ENCODE assay signal across 24 cellular contexts in the genomic region with DNA sequence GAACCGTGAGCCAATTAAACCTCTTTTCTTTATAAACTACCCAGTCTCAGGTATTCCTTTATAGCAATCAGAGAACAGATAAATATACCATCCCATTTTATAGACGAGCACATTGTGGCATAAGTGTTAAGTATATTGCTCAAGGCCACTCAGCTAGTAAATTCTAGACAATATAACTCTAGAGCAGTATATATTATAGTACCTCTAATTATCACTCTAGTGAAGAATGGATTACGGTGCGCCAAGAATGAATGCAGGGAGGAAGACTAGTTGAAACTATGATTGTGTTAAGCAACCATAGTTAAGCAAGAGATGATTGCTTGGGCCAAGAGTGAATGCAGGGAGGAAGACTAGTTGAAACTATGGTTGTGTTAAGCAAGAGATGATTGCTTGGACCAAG.
"Had no signal": no experiment of that assay in that cellular context is flagged by ENCODE, and none has a peak within 500 bp of the region (broad histone marks: within the 10 kb centered on the region; RNA-seq: fewer than 3 reads in every experiment).

No MANE protein-coding gene starts in this region.

- H3K9me3 ChIP-seq: ovary, psoas muscle, right lobe of liver, sigmoid colon, stomach, thoracic aorta, thyroid gland, tibial nerve, upper lobe of left lung, vagina had no signal

- H3K4me3 ChIP-seq: ovary, psoas muscle, right lobe of liver, sigmoid colon, stomach, thoracic aorta, thyroid gland, tibial nerve, upper lobe of left lung, vagina had no signal

- H3K4me1 ChIP-seq: right lobe of liver, upper lobe of left lung had no signal

- ATAC-seq: natural killer cell treated with Interleukin-12 subunit alpha and Interleukin-12 subunit beta and Interleukin-15 and Interleukin-18, amount 100 ng/mL, for 72 hours; psoas muscle; right cardiac atrium; right lobe of liver; stimulated activated effector memory CD8-positive, alpha-beta T cell treated with anti-CD3 and anti-CD28 coated beads, Interleukin-12 subunit alpha, Interleukin-12 subunit beta, amount 100 ng/mL, for 72 hours; stimulated activated naive B cell treated with anti-CD40 and anti-IgM and Interleukin-4, amounts not matched to agents 10 μg/mL and 1 μg/mL and 100 μg/mL, for 72 hours had no signal

- DNase-seq: nephron progenitor cell; occipital lobe; ovary; posterior cingulate gyrus; psoas muscle; right cardiac atrium; right lobe of liver; sigmoid colon; small intestine; stimulated activated CD4-positive, alpha-beta T cell treated with anti-CD3 and anti-CD28 coated beads, Interleukin-15, amount 100 ng/mL, for 24 hours; stimulated activated CD4-positive, alpha-beta T cell treated with anti-CD3 and anti-CD28 coated beads, Interleukin-2, amount 100 ng/mL, for 24 hours; stimulated activated CD4-positive, alpha-beta T cell treated with anti-CD3 and anti-CD28 coated beads, Interleukin-2, amount 100 ng/mL, for 48 hours; stimulated activated CD4-positive, alpha-beta T cell treated with anti-CD3 and anti-CD28 coated beads, Interleukin-4, amount 100 ng/mL, for 24 hours; stimulated activated naive B cell treated with anti-CD40 and anti-IgM and Interleukin-4, amounts not matched to agents 10 μg/mL and 1 μg/mL and 100 μg/mL, for 72 hours; stimulated activated naive CD4-positive, alpha-beta T cell treated with Interleukin-2 at 50 U/mL for 16 hours; stomach; thyroid gland; trophoblast cell; upper lobe of left lung had no signal

- H3K36me3 ChIP-seq: ovary, right lobe of liver, sigmoid colon, thoracic aorta, thyroid gland, upper lobe of left lung, vagina had no signal
